Comparison of ENCODE assay signal across 9 cellular contexts in genomic region chr16:728131-728889, GRCh38. TPM values are rescaled to one million over a fixed set of nuclear protein-coding genes. Genes with fewer than 3 reads are reported as not detected.
A peak's percentile ranks its signal among the peaks of the same experiment; 100 is the strongest.
DNase-seq lines count a peak whose midpoint lies in the region; ATAC-seq and TF ChIP-seq lines count a peak whose summit lies in the region.
"Had no signal": no experiment of that assay in that cellular context is flagged by ENCODE, and none has a peak within 500 bp of the region (broad histone marks: within the 10 kb centered on the region; RNA-seq: fewer than 3 reads in every experiment).

No MANE protein-coding gene starts in this region.

- WGBS in adrenal gland, 4 donors: 1 to 2% (median 1%) methylated on average over 17 to 80 of the region's 80 CpGs; no CpG with 5 or more reads in 1 of the 4 donors
- 1 to 2% methylated on average over 66 to 80 of the region's 80 CpGs for WGBS in heart right ventricle, 2 donors

- no peak for TF ChIP-seq POLR2A in adrenal gland (IDR thresholded peaks at IDR 0.05)

- H3K4me1 ChIP-seq in SJCRH30 (peaks cover 9% of the 10 kb centered on the region), adrenal gland (replicated peaks in 1 of 2) (peaks cover 16 to 19% of the 10 kb centered on the region in 2 donors), heart right ventricle (peaks cover 12 to 29% (median 24%) of the 10 kb centered on the region in 9 donors), rectal smooth muscle tissue (ENCODE audit: control insufficient read depth, insufficient read depth, low read length) (no peaks in the 10 kb centered on the region)

- ATAC-seq in HG03571 (IDR thresholded peaks at IDR 0.05; ENCODE audit: unreplicated experiment) (peak; percentile 30), heart right ventricle (peak; percentile 15 to 61 (median 30)), HG03354 (IDR thresholded peaks at IDR 0.05; ENCODE audit: poor library complexity, severe bottlenecking, unreplicated experiment) (no peak)

- intact Hi-C loops in adrenal gland (cut with DNase I): no loop called here
- intact Hi-C loops in heart right ventricle (cut with DNase I): no loop called here

- H3K36me3 ChIP-seq in SJCRH30: 0 out of 2 replicates have a peak, but pooled peaks cover 2% of the 10 kb centered on the region
- peaks cover 0 to 16% of the 10 kb centered on the region in 2 donors for H3K36me3 ChIP-seq in adrenal gland (replicated peaks in 1 of 2)
- H3K36me3 ChIP-seq in heart right ventricle: peaks cover 0 to 35% (median 7%) of the 10 kb centered on the region in 9 donors
- H3K36me3 ChIP-seq in rectal smooth muscle tissue (ENCODE audit: control insufficient read depth, insufficient read depth, low read length): peaks cover 4% of the 10 kb centered on the region

- H3K27ac ChIP-seq in SJCRH30 (no peak overlapping the region; the same call in 1 of the 2 replicates), adrenal gland (peak overlapping the region in 2 of 5 donors; percentile 22 to 65), heart right ventricle (peak overlapping the region in 2 of 10 donors; percentile 39 to 58), rectal smooth muscle tissue (ENCODE audit: low read depth, low read length) (no peak overlapping the region)

- TF ChIP-seq CTCF in adrenal gland (IDR thresholded peaks at IDR 0.05): no peak
- TF ChIP-seq CTCF in heart right ventricle (IDR thresholded peaks at IDR 0.05): no peak

- peak; percentile 73 to 85 (median 84) for DNase-seq in NCI-H1417 (lab: John Stamatoyannopoulos, UW)
- no peak for DNase-seq in NCI-H1417 treated with DMSO at 0.1 percent for 48 hours (lab: John Stamatoyannopoulos, UW)
- peak; percentile 83 to 88 for DNase-seq in SJCRH30
- DNase-seq in adrenal gland: peak in 6 of 7 donors; percentile 49 to 84 (median 64)
- peak in 1 of 2 donors; percentile 66 for DNase-seq in heart right ventricle

- H3K9ac ChIP-seq in rectal smooth muscle tissue (ENCODE audit: low read length): no peak overlapping the region

- H3K27me3 ChIP-seq in SJCRH30: no peaks in the 10 kb centered on the region
- no peaks in the 10 kb centered on the region for H3K27me3 ChIP-seq in adrenal gland
- peaks cover 0 to 32% (median 23%) of the 10 kb centered on the region in 7 donors for H3K27me3 ChIP-seq in heart right ventricle
- peaks cover 17% of the 10 kb centered on the region for H3K27me3 ChIP-seq in rectal smooth muscle tissue (ENCODE audit: control insufficient read depth, insufficient read depth, low read length)

- no peaks in the 10 kb centered on the region for H3K9me3 ChIP-seq in SJCRH30 (replicated peaks)
- no peaks in the 10 kb centered on the region for H3K9me3 ChIP-seq in adrenal gland (replicated peaks in 1 of 3)
- no peaks in the 10 kb centered on the region for H3K9me3 ChIP-seq in heart right ventricle

- H3K4me3 ChIP-seq in SJCRH30 (peak overlapping the region; percentile 70), adrenal gland (peak overlapping the region in 1 of 4 donors; percentile 64), heart right ventricle (peak overlapping the region; percentile 44 to 70 (median 56)), rectal smooth muscle tissue (ENCODE audit: low read length) (peak overlapping the region; percentile 59)

RNA-seq across cellular contexts. Expression of gene HAGHL, which starts 1.4 kb away (rescaled TPM):
- 6.0 and 8.9 TPM in 2 replicates for total RNA-seq in SJCRH30 (2014; rRNA removed; shearing (Covaris generic))
- total RNA-seq in adrenal gland (10 to 100 TPM in 1 of 8 donors, 1 to 10 TPM in 6, not detected in 1; 1.1 to 10.6 (median 6.0) TPM), heart right ventricle (10 to 100 TPM in 7 of 10 donors, 1 to 10 TPM in 3; 5.1 to 23.3 (median 10.6) TPM)
- polyA plus RNA-seq in adrenal gland (10 to 100 TPM in 2 of 3 donors, under 1 TPM in 1; 0.35 to 63.5 (median 11.0) TPM), heart right ventricle (10 to 100 TPM; 17.9 to 80.0 TPM)

RNA-seq across cellular contexts. Expression of gene CCDC78, which starts 2.1 kb away (rescaled TPM):
- 4.5 and 5.0 TPM in 2 replicates for total RNA-seq in SJCRH30 (2014; rRNA removed; shearing (Covaris generic))
- total RNA-seq in adrenal gland (1 to 10 TPM in 2 of 8 donors, under 1 TPM in 4, not detected in 2; 0.29 to 1.9 (median 0.85) TPM), heart right ventricle (1 to 10 TPM in 1 of 10 donors, under 1 TPM in 8, not detected in 1; 0.21 to 1.0 (median 0.30) TPM)
- polyA plus RNA-seq in adrenal gland (10 to 100 TPM in 1 of 3 donors, 1 to 10 TPM in 1, under 1 TPM in 1; 0.64 to 49.9 (median 7.7) TPM), heart right ventricle (1 to 10 TPM in 1 of 2 donors, under 1 TPM in 1; 0.77 to 1.7 TPM)
- total RNA-seq: skeletal muscle tissue had no signal

RNA-seq across cellular contexts. Expression of gene ANTKMT, which starts 7.4 kb away (rescaled TPM):
- 11.4 and 11.7 TPM in 2 replicates for total RNA-seq in SJCRH30 (2014; rRNA removed; shearing (Covaris generic))
- 100 to 1,000 TPM in 1 of 8 donors, 10 to 100 TPM in 7; 36.8 to 127 (median 64.1) TPM for total RNA-seq in adrenal gland
- polyA plus RNA-seq in adrenal gland: 100 to 1,000 TPM in 2 of 3 donors, under 1 TPM in 1; 0.48 to 124 (median 104) TPM
- total RNA-seq in heart right ventricle: 10 to 100 TPM; 23.3 to 40.3 (median 31.0) TPM
- 10 to 100 TPM; 37.3 to 91.1 TPM for polyA plus RNA-seq in heart right ventricle

RNA-seq across cellular contexts. Expression of gene CIAO3, which starts 12.5 kb away (rescaled TPM):
- 30.2 and 31.5 TPM in 2 replicates for total RNA-seq in SJCRH30 (2014; rRNA removed; shearing (Covaris generic))
- total RNA-seq in adrenal gland: 10 to 100 TPM; 17.8 to 42.1 (median 29.5) TPM
- polyA plus RNA-seq in adrenal gland: 10 to 100 TPM in 2 of 3 donors, 1 to 10 TPM in 1; 8.9 to 99.4 (median 38.2) TPM
- 10 to 100 TPM; 18.7 to 33.0 (median 24.1) TPM for total RNA-seq in heart right ventricle
- 10 to 100 TPM; 29.1 to 62.9 TPM for polyA plus RNA-seq in heart right ventricle

RNA-seq across cellular contexts. Expression of gene METRN, which starts 13.4 kb away (rescaled TPM):
- total RNA-seq in SJCRH30 (2014; rRNA removed; shearing (Covaris generic)): 61.7 and 77.6 TPM in 2 replicates
- 100 to 1,000 TPM in 1 of 8 donors, 10 to 100 TPM in 7; 39.6 to 189 (median 75.6) TPM for total RNA-seq in adrenal gland
- polyA plus RNA-seq in adrenal gland: 100 to 1,000 TPM in 2 of 3 donors, 1 to 10 TPM in 1; 1.3 to 128 (median 115) TPM
- 10 to 100 TPM; 51.4 to 77.2 (median 60.5) TPM for total RNA-seq in heart right ventricle
- 100 to 1,000 TPM in 1 of 2 donors, 10 to 100 TPM in 1; 54.0 to 103 TPM for polyA plus RNA-seq in heart right ventricle
